Comparison of ENCODE assay signal across 1 cellular context in the genomic region with DNA sequence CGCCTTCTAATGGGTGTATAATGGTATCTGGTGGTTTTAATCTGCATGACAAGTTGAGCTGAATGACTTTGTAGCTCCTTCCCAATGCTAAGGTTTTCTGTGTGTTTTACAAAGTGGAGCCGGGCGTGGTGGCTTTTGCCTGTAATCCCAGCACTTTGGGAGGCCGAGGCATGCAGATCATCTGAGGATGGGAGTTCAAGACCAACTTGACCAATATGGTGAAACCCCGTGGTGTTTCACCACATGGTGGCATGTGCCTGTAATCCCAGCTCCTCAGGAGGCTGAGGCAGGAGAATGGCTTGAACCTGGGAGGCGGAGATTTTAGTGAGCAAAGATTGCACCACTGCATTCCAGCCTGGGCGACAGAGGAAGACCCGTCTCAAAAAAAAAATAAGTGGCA.
TF ChIP-seq lines count a peak whose summit lies in the region.

No MANE protein-coding gene starts in this region.

TF ChIP-seq in Ishikawa, 13 proteins besides CTCF, POLR2A, EP300 and RAD21 (continued from another document):
- TF ChIP-seq, protein P1, sequence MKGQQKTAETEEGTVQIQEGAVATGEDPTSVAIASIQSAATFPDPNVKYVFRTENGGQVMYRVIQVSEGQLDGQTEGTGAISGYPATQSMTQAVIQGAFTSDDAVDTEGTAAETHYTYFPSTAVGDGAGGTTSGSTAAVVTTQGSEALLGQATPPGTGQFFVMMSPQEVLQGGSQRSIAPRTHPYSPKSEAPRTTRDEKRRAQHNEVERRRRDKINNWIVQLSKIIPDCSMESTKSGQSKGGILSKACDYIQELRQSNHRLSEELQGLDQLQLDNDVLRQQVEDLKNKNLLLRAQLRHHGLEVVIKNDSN (IDR thresholded peaks at IDR 0.05): no peak
